8 cellular contexts compared by ENCODE assay signal in genomic region chr20:25288291-25289181, GRCh38. TPM values are rescaled to one million over a fixed set of nuclear protein-coding genes. Genes with fewer than 3 reads are reported as not detected.
DNase-seq lines count a peak whose midpoint lies in the region; ATAC-seq and TF ChIP-seq lines count a peak whose summit lies in the region.
"Had no signal": no experiment of that assay in that cellular context is flagged by ENCODE, and none has a peak within 500 bp of the region (broad histone marks: within the 10 kb centered on the region; RNA-seq: fewer than 3 reads in every experiment).

No MANE protein-coding gene starts in this region.

- H3K27me3 ChIP-seq in KMS-11 (ENCODE audit: insufficient read depth, low read depth), result no peaks in the 10 kb centered on the region
- H3K27me3 ChIP-seq in effector memory CD4-positive, alpha-beta T cell (replicated peaks; ENCODE audit: control insufficient read depth, insufficient read depth, low read length, poor library complexity, severe bottlenecking), result no peaks in the 10 kb centered on the region

- H3K36me3 ChIP-seq in KMS-11 (ENCODE audit: insufficient read depth), result no peaks in the 10 kb centered on the region; the same call in 1 of the 2 replicates
- peaks cover 41% of the 10 kb centered on the region for H3K36me3 ChIP-seq in effector memory CD4-positive, alpha-beta T cell (ENCODE audit: control insufficient read depth, insufficient read depth, low read length)

- ATAC-seq in GM19035 (IDR thresholded peaks at IDR 0.05; ENCODE audit: unreplicated experiment) (peak; percentile 95), HG02571 (IDR thresholded peaks at IDR 0.05; ENCODE audit: unreplicated experiment) (peak; percentile 94), sciatic nerve (no peak)

- H2AFZ ChIP-seq in KMS-11 (ENCODE audit: low read depth), result no peak overlapping the region

- no peaks in the 10 kb centered on the region for H3K79me2 ChIP-seq in KMS-11 (ENCODE audit: insufficient read depth, low read depth)

- no peak for TF ChIP-seq CTCF in KMS-11 (conservative IDR thresholded peaks at IDR 0.05; ENCODE audit: low read depth, low read length)

- DNase-seq in sciatic nerve (ENCODE audit: low spot score), result peak; percentile 42
- no peak for DNase-seq in effector memory CD4-positive, alpha-beta T cell
- DNase-seq in UCSD-AML1 (lab: John Stamatoyannopoulos, UW; ENCODE audit: unreplicated experiment), result no peak
- DNase-seq in NCI-H510A treated with DMSO at 0.1 percent for 48 hours (lab: John Stamatoyannopoulos, UW), result no peak
- DNase-seq: NCI-H2081 treated with DMSO at 0.1 percent for 48 hours had no signal

- peak overlapping the region; percentile 33; the same call in 1 of the 2 replicates for H3K4me2 ChIP-seq in KMS-11

- no peak overlapping the region for H3K4me3 ChIP-seq in KMS-11 (IDR thresholded peaks at IDR 0.05; ENCODE audit: insufficient read depth, low read depth, low read length)
- H3K4me3 ChIP-seq in effector memory CD4-positive, alpha-beta T cell (ENCODE audit: insufficient read depth, low read depth, low read length, poor library complexity, severe bottlenecking), result no peak overlapping the region

- no peak overlapping the region for H3K9ac ChIP-seq in KMS-11

- H4K20me1 ChIP-seq in KMS-11 (ENCODE audit: insufficient read depth), result no peaks in the 10 kb centered on the region

- no peaks in the 10 kb centered on the region for H3K9me3 ChIP-seq in effector memory CD4-positive, alpha-beta T cell (ENCODE audit: control insufficient read depth, low read length)

- intact Hi-C loops in sciatic nerve (cut with DNase I), result no loop called here

- H3K4me1 ChIP-seq in KMS-11 (ENCODE audit: low read depth, poor library complexity, severe bottlenecking), result peaks cover 45% of the 10 kb centered on the region
- H3K4me1 ChIP-seq in effector memory CD4-positive, alpha-beta T cell (ENCODE audit: control insufficient read depth, insufficient read depth, low read length, poor library complexity, severe bottlenecking), result no peaks in the 10 kb centered on the region

- peak overlapping the region; percentile 45; the same call in 1 of the 2 replicates for H3K27ac ChIP-seq in KMS-11
- H3K27ac ChIP-seq in effector memory CD4-positive, alpha-beta T cell (ENCODE audit: insufficient read depth, low read length, poor library complexity, severe bottlenecking), result no peak overlapping the region

RNA-seq across cellular contexts. Expression of gene PYGB, which starts 40.7 kb away (rescaled TPM):
- 37.9 TPM for total RNA-seq in sciatic nerve
